Comparison of ENCODE assay signal across 1 cellular context in genomic region chr19:18203863-18204393, GRCh38.
TF ChIP-seq lines count a peak whose summit lies in the region.

TSS of gene RAB3A (minus strand) at chr19:18204042. CDS start at chr19:18202740, 1,302 bp downstream.

TF ChIP-seq in GM12878, 131 proteins besides CTCF, POLR2A, EP300 and RAD21 (continued from another document and continues in another):
- no peak for TF ChIP-seq ZBTB33 (IDR thresholded peaks at IDR 0.05)
- TF ChIP-seq CHD4 (IDR thresholded peaks at IDR 0.05), result no peak
- TF ChIP-seq FOXK2 (IDR thresholded peaks at IDR 0.05), result no peak
- no peak for TF ChIP-seq MYB (IDR thresholded peaks at IDR 0.05; ENCODE audit: borderline replicate concordance, low read depth, low read length)
- TF ChIP-seq HDGF (IDR thresholded peaks at IDR 0.05), result peak; percentile 99
- TF ChIP-seq SMAD1 (IDR thresholded peaks at IDR 0.05; ENCODE audit: low read depth, partially characterized antibody), result no peak
- TF ChIP-seq IKZF1 (conservative IDR thresholded peaks at IDR 0.05), result no peak; the same call in 1 of the 2 replicates
- TF ChIP-seq MTA3 (IDR thresholded peaks at IDR 0.05; ENCODE audit: borderline replicate concordance, low read length), result no peak
- TF ChIP-seq FOXM1 (IDR thresholded peaks at IDR 0.05; ENCODE audit: low read depth, low read length), result no peak
- TF ChIP-seq TARDBP (IDR thresholded peaks at IDR 0.05; ENCODE audit: borderline replicate concordance), result no peak
- no peak for TF ChIP-seq EZH2 (IDR thresholded peaks at IDR 0.05; ENCODE audit: borderline replicate concordance, control insufficient read depth, low read depth, low read length)
- TF ChIP-seq YBX1 (IDR thresholded peaks at IDR 0.05), result no peak
- TF ChIP-seq NBN (IDR thresholded peaks at IDR 0.05), result no peak
- TF ChIP-seq GATAD2B (conservative IDR thresholded peaks at IDR 0.05; ENCODE audit: low read depth), result no peak
- TF ChIP-seq MEF2B (IDR thresholded peaks at IDR 0.05; ENCODE audit: partially characterized antibody, poor library complexity, severe bottlenecking), result no peak
- no peak for TF ChIP-seq E2F8 (IDR thresholded peaks at IDR 0.05; ENCODE audit: low read depth, partially characterized antibody)
- no peak for TF ChIP-seq JUNB (IDR thresholded peaks at IDR 0.05)
- no peak for TF ChIP-seq ZNF274 (IDR thresholded peaks at IDR 0.05; ENCODE audit: insufficient read depth, insufficient read length)
- no peak for TF ChIP-seq YY1 (IDR thresholded peaks at IDR 0.05; ENCODE audit: low read depth, low read length)
- no peak for TF ChIP-seq BRCA1 (IDR thresholded peaks at IDR 0.05; ENCODE audit: low read depth, low read length)
- no peak for TF ChIP-seq TBL1XR1 (IDR thresholded peaks at IDR 0.05; ENCODE audit: low read depth, low read length)
- no peak for TF ChIP-seq IRF5 (IDR thresholded peaks at IDR 0.05; ENCODE audit: borderline replicate concordance)
- TF ChIP-seq RELB (IDR thresholded peaks at IDR 0.05; ENCODE audit: low read depth), result no peak
- TF ChIP-seq PAX8 (IDR thresholded peaks at IDR 0.05), result no peak
- no peak for TF ChIP-seq POLR2AphosphoS2 (IDR thresholded peaks at IDR 0.05; ENCODE audit: low read depth, low read length)
- TF ChIP-seq NR2C2 (IDR thresholded peaks at IDR 0.05; ENCODE audit: borderline replicate concordance, control insufficient read depth, insufficient read length, low read depth), result no peak
- peak; percentile 99 for TF ChIP-seq FOS (IDR thresholded peaks at IDR 0.05; ENCODE audit: borderline replicate concordance, extremely low read depth, insufficient read length)
- no peak for TF ChIP-seq ZBTB11 (CRISPR knock-in tag; IDR thresholded peaks at IDR 0.05)
- TF ChIP-seq SREBF1 (IDR thresholded peaks at IDR 0.05; ENCODE audit: low read length), result no peak
- TF ChIP-seq MAX (IDR thresholded peaks at IDR 0.05; ENCODE audit: low read depth, low read length), result no peak
- TF ChIP-seq HCFC1 (IDR thresholded peaks at IDR 0.05; ENCODE audit: low read length), result no peak
- TF ChIP-seq BACH1 (IDR thresholded peaks at IDR 0.05; ENCODE audit: borderline replicate concordance), result no peak; the same call in 1 of the 2 replicates
- no peak for TF ChIP-seq SMAD5 (IDR thresholded peaks at IDR 0.05; ENCODE audit: low read depth)
- no peak; the same call in 1 of the 2 replicates for TF ChIP-seq NKRF (conservative IDR thresholded peaks at IDR 0.05)
- TF ChIP-seq SREBF2 (IDR thresholded peaks at IDR 0.05; ENCODE audit: low read length), result no peak
- no peak for TF ChIP-seq ZNF24 (IDR thresholded peaks at IDR 0.05)
- no peak for TF ChIP-seq TCF12 (IDR thresholded peaks at IDR 0.05; ENCODE audit: low read depth, low read length)
- no peak for TF ChIP-seq KLF5 (IDR thresholded peaks at IDR 0.05; ENCODE audit: partially characterized antibody)
- TF ChIP-seq STAT3 (IDR thresholded peaks at IDR 0.05; ENCODE audit: low read depth, low read length), result no peak
- no peak for TF ChIP-seq ZNF384 (IDR thresholded peaks at IDR 0.05; ENCODE audit: borderline replicate concordance, low read depth, low read length)
- no peak for TF ChIP-seq RUNX3 (IDR thresholded peaks at IDR 0.05; ENCODE audit: low read length)
- no peak for TF ChIP-seq CBX3 (IDR thresholded peaks at IDR 0.05; ENCODE audit: borderline replicate concordance, low read depth)
- no peak for TF ChIP-seq CBX5 (IDR thresholded peaks at IDR 0.05; ENCODE audit: low read depth)
- TF ChIP-seq DPF2 (IDR thresholded peaks at IDR 0.05), result peak; percentile 100
- peak; percentile 63 for TF ChIP-seq CREM (IDR thresholded peaks at IDR 0.05; ENCODE audit: low read depth)
- TF ChIP-seq CHD2 (IDR thresholded peaks at IDR 0.05; ENCODE audit: borderline replicate concordance, low read depth, low read length), result peak; percentile 96
- no peak for TF ChIP-seq E2F4 (IDR thresholded peaks at IDR 0.05; ENCODE audit: low read depth, low read length)
- TF ChIP-seq MXI1 (IDR thresholded peaks at IDR 0.05; ENCODE audit: low read depth, low read length), result peak; percentile 44; the same call in 1 of the 2 replicates
- TF ChIP-seq CEBPZ (IDR thresholded peaks at IDR 0.05; ENCODE audit: low read depth, low read length), result peak; percentile 89
- no peak for TF ChIP-seq STAT1 (conservative IDR thresholded peaks at IDR 0.05)
- peak; percentile 48; the same call in 1 of the 2 replicates for TF ChIP-seq RFX5 (IDR thresholded peaks at IDR 0.05; ENCODE audit: low read depth, low read length)
